In genomic region chr14:101809671-101810514, GRCh38 we compare ENCODE assay signal across 8 cellular contexts. TPM values are rescaled to one million over a fixed set of nuclear protein-coding genes. Genes with fewer than 3 reads are reported as not detected.
DNase-seq lines count a peak whose midpoint lies in the region; ATAC-seq, FAIRE-seq and TF ChIP-seq lines count a peak whose summit lies in the region.

No MANE protein-coding gene starts in this region.

- H3K36me3 Mint-ChIP-seq in Calu3 (ENCODE audit: insufficient read depth, unreplicated experiment): peaks cover 33% of the 10 kb centered on the region
- peaks cover 23% of the 10 kb centered on the region for H3K36me3 Mint-ChIP-seq in activated CD8-positive, alpha-beta memory T cell treated with anti-CD3 and anti-CD28 coated beads, Interleukin-2, amount 10 ng/mL, durations not matched to agents 7 days and 5 days
- peaks cover 18% of the 10 kb centered on the region for H3K36me3 Mint-ChIP-seq in memory B cell

- H3K4me3 Mint-ChIP-seq in Calu3 (ENCODE audit: low read depth, unreplicated experiment): peak overlapping the region; percentile 82
- H3K4me3 Mint-ChIP-seq in activated CD8-positive, alpha-beta memory T cell treated with anti-CD3 and anti-CD28 coated beads, Interleukin-2, amount 10 ng/mL, durations not matched to agents 7 days and 5 days: peak overlapping the region; percentile 87
- peak overlapping the region; percentile 97 for H3K4me3 Mint-ChIP-seq in memory B cell

- H3K27me3 ChIP-seq in endocrine pancreas (ENCODE audit: control insufficient read depth, insufficient read depth, low read length): no peaks in the 10 kb centered on the region

- no TSS peak for BruUV-seq in Calu3 (replicated peaks; lab: Mats Ljungman, UMichigan)

- H3K36me3 ChIP-seq in endocrine pancreas (ENCODE audit: control insufficient read depth, insufficient read depth, low read length): peaks cover 6% of the 10 kb centered on the region

- peak; percentile 91 for ATAC-seq in GM21390 (IDR thresholded peaks at IDR 0.05; ENCODE audit: unreplicated experiment)
- ATAC-seq in activated CD8-positive, alpha-beta memory T cell treated with anti-CD3 and anti-CD28 coated beads, Interleukin-2, amount 10 ng/mL, durations not matched to agents 7 days and 5 days: peak; percentile 88
- peak; percentile 90 for ATAC-seq in memory B cell (ENCODE audit: low read depth)

- CTCF ChIA-PET in Calu3 (lab: Charles Lee): interaction anchor here (0.7 to 3.4 kb wide), 6 partner anchors 14 to 595 kb away, joined by 5 to 16 read pairs (median 7); no protein-coding TSS in a partner anchor
- CTCF ChIA-PET in activated CD8-positive, alpha-beta memory T cell treated with anti-CD3 and anti-CD28 coated beads, Interleukin-2, amount 10 ng/mL, durations not matched to agents 7 days and 5 days (lab: Charles Lee): interaction anchor here (0.6 to 9.6 kb wide), 17 partner anchors 8 to 228 kb away, joined by 3 to 76 read pairs (median 4); no protein-coding TSS in a partner anchor

- H3K27ac Mint-ChIP-seq in Calu3 (ENCODE audit: unreplicated experiment): peak overlapping the region; percentile 98
- peak overlapping the region; percentile 95 for H3K27ac Mint-ChIP-seq in activated CD8-positive, alpha-beta memory T cell treated with anti-CD3 and anti-CD28 coated beads, Interleukin-2, amount 10 ng/mL, durations not matched to agents 7 days and 5 days
- H3K27ac Mint-ChIP-seq in memory B cell: peak overlapping the region; percentile 99

- no peak for TF ChIP-seq CTCF in Calu3 (IDR thresholded peaks at IDR 0.05; ENCODE audit: unreplicated experiment)

- FAIRE-seq in HTR-8/SVneo (lab: Jason Lieb, UNC): peak; percentile 74

- H3K4me1 Mint-ChIP-seq in Calu3 (ENCODE audit: low read depth, unreplicated experiment) (peaks cover 56% of the 10 kb centered on the region), memory B cell (peaks cover 23% of the 10 kb centered on the region)
- H3K4me1 Mint-ChIP-seq in activated CD8-positive, alpha-beta memory T cell treated with anti-CD3 and anti-CD28 coated beads, Interleukin-2, amount 10 ng/mL, durations not matched to agents 7 days and 5 days: peaks cover 40% of the 10 kb centered on the region

- H3K9me3 ChIP-seq in endocrine pancreas (ENCODE audit: control insufficient read depth, low read length): peaks cover 2% of the 10 kb centered on the region

- peak; percentile 87 for DNase-seq in Calu3
- peak; percentile 92 for DNase-seq in HTR-8/SVneo (ENCODE audit: insufficient read length, low spot score)
- DNase-seq in NOMO-1 (lab: John Stamatoyannopoulos, UW; ENCODE audit: unreplicated experiment in 2 of 2): peak; percentile 94 to 97
- peak; percentile 94 for DNase-seq in activated CD8-positive, alpha-beta memory T cell treated with anti-CD3 and anti-CD28 coated beads, Interleukin-2, amount 10 ng/mL, durations not matched to agents 7 days and 5 days
- peak; percentile 71 to 83 for DNase-seq in memory B cell (ENCODE audit: low spot score in 2 of 2)
- DNase-seq in stimulated activated CD8-positive, alpha-beta memory T cell treated with anti-CD3 and anti-CD28 coated beads, Interleukin-15, amount 100 ng/mL, for 1 hour (ENCODE audit: low read depth): peak; percentile 69

- H3K27me3 Mint-ChIP-seq in Calu3 (ENCODE audit: unreplicated experiment): no peaks in the 10 kb centered on the region
- no peaks in the 10 kb centered on the region for H3K27me3 Mint-ChIP-seq in activated CD8-positive, alpha-beta memory T cell treated with anti-CD3 and anti-CD28 coated beads, Interleukin-2, amount 10 ng/mL, durations not matched to agents 7 days and 5 days
- no peaks in the 10 kb centered on the region for H3K27me3 Mint-ChIP-seq in memory B cell

- peaks cover 4% of the 10 kb centered on the region for H3K4me1 ChIP-seq in endocrine pancreas (ENCODE audit: control insufficient read depth, insufficient read depth, low read length)

- H3K4me3 ChIP-seq in endocrine pancreas (ENCODE audit: control insufficient read depth, insufficient read depth, low read length): peak overlapping the region; percentile 99

- intact Hi-C loops in Calu3 (cut with micrococcal nuclease; ENCODE audit: unreplicated experiment): no loop called here

- peak overlapping the region; percentile 82 for H3K9ac ChIP-seq in endocrine pancreas (ENCODE audit: control insufficient read depth, insufficient read depth, low read length)

- H3K9me3 Mint-ChIP-seq in Calu3 (ENCODE audit: low read depth, unreplicated experiment): no peaks in the 10 kb centered on the region
- H3K9me3 Mint-ChIP-seq in activated CD8-positive, alpha-beta memory T cell treated with anti-CD3 and anti-CD28 coated beads, Interleukin-2, amount 10 ng/mL, durations not matched to agents 7 days and 5 days (ENCODE audit: low read depth): no peaks in the 10 kb centered on the region
- no peaks in the 10 kb centered on the region for H3K9me3 Mint-ChIP-seq in memory B cell

RNA-seq across cellular contexts. Expression of gene PPP2R5C, which starts 48.4 kb away (rescaled TPM):
- total RNA-seq in Calu3 (2022): 108 and 120 TPM in 2 replicates
- total RNA-seq in activated CD8-positive, alpha-beta memory T cell treated with anti-CD3 and anti-CD28 coated beads, Interleukin-2, amount 10 ng/mL, durations not matched to agents 7 days and 5 days: 100 to 1,000 TPM; 213 to 234 TPM

Comparison
In these comparisons a context has a peak if more than half of its experiments do, and no peak if none do; other contexts are left out.
1. Peak in every context shown above with its lines: DNase-seq, ATAC-seq and H3K4me3 ChIP-seq.